20 cellular contexts compared by ENCODE assay signal in genomic region chr11:92122561-92122960, GRCh38.
DNase-seq lines count a peak whose midpoint lies in the region; ATAC-seq and TF ChIP-seq lines count a peak whose summit lies in the region.
"Had no signal": no experiment of that assay in that cellular context is flagged by ENCODE, and none has a peak within 500 bp of the region (broad histone marks: within the 10 kb centered on the region; RNA-seq: fewer than 3 reads in every experiment).

No MANE protein-coding gene starts in this region.

- H3K4me2 ChIP-seq in PC-3 (ENCODE audit: low read length) = no peak overlapping the region
- H3K4me2 ChIP-seq: GM23338, KMS-11, PC-9 had no signal

- no peak overlapping the region for H3K27ac ChIP-seq in PC-3 (ENCODE audit: low read length)
- no peak overlapping the region for H3K27ac ChIP-seq in effector memory CD4-positive, alpha-beta T cell (ENCODE audit: insufficient read depth, low read length, poor library complexity, severe bottlenecking)
- H3K27ac ChIP-seq: 22Rv1, C4-2B, HL-60, KMS-11, PC-9 had no signal

- no peak overlapping the region for H3K4me3 ChIP-seq in PC-3 (ENCODE audit: low read length)
- H3K4me3 ChIP-seq in effector memory CD4-positive, alpha-beta T cell (ENCODE audit: insufficient read depth, low read depth, low read length, poor library complexity, severe bottlenecking) = no peak overlapping the region
- H3K4me3 ChIP-seq: GM23338, MG63, PC-9 had no signal

- no peak overlapping the region for H3K9ac ChIP-seq in PC-3 (ENCODE audit: low read length)
- H3K9ac ChIP-seq: KMS-11 had no signal

- CTCF ChIA-PET in PC-3 (lab: Charles Lee) = no interaction called here

- ATAC-seq in PC-3 (no peak), HG02840 (IDR thresholded peaks at IDR 0.05; ENCODE audit: low FRiP score, unreplicated experiment) (no peak)
- ATAC-seq: GM23338, Right ventricle myocardium inferior had no signal

- no peaks in the 10 kb centered on the region for H4K20me1 ChIP-seq in PC-3 (ENCODE audit: low read length)

- no peaks in the 10 kb centered on the region for H3K27me3 ChIP-seq in PC-3 (ENCODE audit: low read length)
- H3K27me3 ChIP-seq in effector memory CD4-positive, alpha-beta T cell (replicated peaks; ENCODE audit: control insufficient read depth, insufficient read depth, low read length, poor library complexity, severe bottlenecking) = no peaks in the 10 kb centered on the region
- H3K27me3 ChIP-seq: MG63 had no signal

- no TSS peak for BruUV-seq in PC-3 (replicated peaks; lab: Mats Ljungman, UMichigan)

- peaks cover 12% of the 10 kb centered on the region; the same call in 1 of the 2 replicates for H3K4me1 ChIP-seq in PC-3 (ENCODE audit: insufficient read depth, low read length)
- H3K4me1 ChIP-seq in effector memory CD4-positive, alpha-beta T cell (ENCODE audit: control insufficient read depth, insufficient read depth, low read length, poor library complexity, severe bottlenecking) = no peaks in the 10 kb centered on the region

- no peaks in the 10 kb centered on the region for H3K79me2 ChIP-seq in PC-3 (ENCODE audit: low read length)

- no peaks in the 10 kb centered on the region for H3F3A ChIP-seq in PC-3 (ENCODE audit: low read length, unreplicated experiment)

- peak; percentile 28 for DNase-seq in NCI-H510A treated with DMSO at 0.1 percent for 48 hours (lab: John Stamatoyannopoulos, UW)
- no peak for DNase-seq in NCI-H510A (lab: John Stamatoyannopoulos, UW)
- DNase-seq in M059J (ENCODE audit: low read depth) = peak; percentile 52
- peak; percentile 21 for DNase-seq in PC-3
- DNase-seq in myocyte (ENCODE audit: low read depth) = peak; percentile 0
- no peak for DNase-seq in effector memory CD4-positive, alpha-beta T cell
- DNase-seq in activated CD4-positive, alpha-beta T cell treated with anti-CD3 and anti-CD28 coated beads, Interleukin-2, amount 50 U/mL, for 4 hours = no peak
- DNase-seq: DND-41, MG63, NCI-H1092 treated with DMSO at 0.1 percent for 48 hours, NCI-H187 treated with DMSO at 0.1 percent for 48 hours, NCI-H2171 treated with DMSO at 0.1 percent for 48 hours had no signal

- 0 out of 2 replicates have a peak, but pooled peaks cover 10% of the 10 kb centered on the region for H3K9me3 ChIP-seq in PC-3 (ENCODE audit: low read length)
- H3K9me3 ChIP-seq in effector memory CD4-positive, alpha-beta T cell (ENCODE audit: control insufficient read depth, low read length) = no peaks in the 10 kb centered on the region
- H3K9me3 ChIP-seq: MG63 had no signal

- no peaks in the 10 kb centered on the region for H3K36me3 ChIP-seq in PC-3 (ENCODE audit: low read depth, low read length)
- H3K36me3 ChIP-seq in effector memory CD4-positive, alpha-beta T cell (ENCODE audit: control insufficient read depth, insufficient read depth, low read length) = no peaks in the 10 kb centered on the region
- H3K36me3 ChIP-seq: MG63 had no signal

- TF ChIP-seq CTCF in PC-3 (conservative IDR thresholded peaks at IDR 0.05; ENCODE audit: low read depth, low read length) = no peak

- intact Hi-C loops in PC-3 (cut with micrococcal nuclease) = no loop called here

- H3K9me2 ChIP-seq in PC-3 (replicated peaks; ENCODE audit: low read length) = no peaks in the 10 kb centered on the region

- H2AFZ ChIP-seq in PC-3 (ENCODE audit: low read length) = no peak overlapping the region
- H2AFZ ChIP-seq: GM23338, PC-9 had no signal

- POLR2A ChIA-PET in PC-3 (lab: Charles Lee; ENCODE audit: unreplicated experiment) = no interaction called here

Comparison
In these comparisons a context has a peak if more than half of its experiments do, and no peak if none do; other contexts are left out.
1. DNase-seq: peak in NCI-H510A treated with DMSO at 0.1 percent for 48 hours (single experiment), M059J (single experiment), PC-3 (single experiment) and myocyte (single experiment); none in NCI-H510A (single experiment), effector memory CD4-positive, alpha-beta T cell (0 of 3) and activated CD4-positive, alpha-beta T cell treated with anti-CD3 and anti-CD28 coated beads, Interleukin-2, amount 50 U/mL, for 4 hours (0 of 2).